In the genomic region with DNA sequence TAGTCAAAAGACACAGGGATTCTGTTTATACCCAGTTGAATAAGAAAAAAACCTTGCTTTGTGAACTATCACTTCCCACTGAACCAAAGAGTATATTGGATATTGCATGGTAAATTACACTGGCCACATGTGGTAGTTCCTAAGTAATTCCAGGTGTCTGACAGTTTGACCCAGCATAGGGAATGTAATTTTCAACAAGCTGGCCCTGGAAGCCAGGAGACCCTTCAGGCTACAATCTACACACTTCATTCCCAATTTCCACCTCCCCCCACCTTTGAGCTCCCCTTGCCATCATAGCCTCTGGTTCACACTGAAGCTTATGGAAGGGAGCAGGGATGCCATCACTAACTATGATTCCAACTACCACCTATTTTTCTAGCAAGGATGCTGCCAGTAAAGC, we compare ENCODE assay signal across 28 cellular contexts. TPM values are rescaled to one million over a fixed set of nuclear protein-coding genes. Genes with fewer than 3 reads are reported as not detected.
"Had no signal": no experiment of that assay in that cellular context is flagged by ENCODE, and none has a peak within 500 bp of the region (broad histone marks: within the 10 kb centered on the region; RNA-seq: fewer than 3 reads in every experiment).

No MANE protein-coding gene starts in this region.

- H3K27me3 ChIP-seq: breast epithelium, SJCRH30 had no signal

- H3K9me3 Mint-ChIP-seq: activated B cell treated with CpG ODN at 0.5 μM for 24 hours; activated CD4-positive, alpha-beta memory T cell treated with anti-CD3 and anti-CD28 coated beads for 36 hours; activated CD4-positive, alpha-beta T cell treated with anti-CD3 and anti-CD28 coated beads, Interleukin-2, amount 10 ng/mL, durations not matched to agents 7 days and 5 days; activated naive CD4-positive, alpha-beta T cell treated with anti-CD3 and anti-CD28 coated beads for 36 hours; activated T-helper 17 cell treated with anti-CD3 and anti-CD28 coated beads, Interleukin-2, amount 50 U/mL, for 72 hours; T-helper 1 cell treated with Interleukin-12 subunit alpha and Interleukin-12 subunit beta and Interleukin-4 antibody, amounts not matched to agents 30 μg/mL and 1 μg/mL, for 36 hours had no signal

- H3K27ac Mint-ChIP-seq: activated B cell treated with CpG ODN at 0.5 μM for 24 hours; activated CD4-positive, alpha-beta memory T cell treated with anti-CD3 and anti-CD28 coated beads for 36 hours; activated CD4-positive, alpha-beta T cell treated with anti-CD3 and anti-CD28 coated beads, Interleukin-2, amount 10 ng/mL, durations not matched to agents 7 days and 5 days; activated naive CD4-positive, alpha-beta T cell treated with anti-CD3 and anti-CD28 coated beads for 36 hours; activated naive CD8-positive, alpha-beta T cell; activated T-helper 17 cell treated with anti-CD3 and anti-CD28 coated beads, Interleukin-2, amount 50 U/mL, for 72 hours; T-helper 1 cell treated with Interleukin-12 subunit alpha and Interleukin-12 subunit beta and Interleukin-4 antibody, amounts not matched to agents 30 μg/mL and 1 μg/mL, for 36 hours had no signal

- H3K4me3 ChIP-seq: breast epithelium, SJCRH30 had no signal

- H3K36me3 Mint-ChIP-seq: activated CD4-positive, alpha-beta memory T cell treated with anti-CD3 and anti-CD28 coated beads for 36 hours; activated naive CD8-positive, alpha-beta T cell had no signal

- DNase-seq: activated B cell treated with CpG ODN at 0.5 μM for 24 hours; activated CD4-positive, alpha-beta memory T cell treated with anti-CD3 and anti-CD28 coated beads for 36 hours; activated CD4-positive, alpha-beta T cell treated with anti-CD3 and anti-CD28 coated beads for 1 hour; activated CD4-positive, alpha-beta T cell treated with anti-CD3 and anti-CD28 coated beads, Interleukin-2, amount 10 ng/mL, durations not matched to agents 7 days and 5 days; activated CD8-positive, alpha-beta memory T cell treated with anti-CD3 and anti-CD28 coated beads for 24 hours; activated gamma-delta T cell; activated naive CD4-positive, alpha-beta T cell treated with anti-CD3 and anti-CD28 coated beads for 36 hours; activated T-cell treated with anti-CD3 and anti-CD28 coated beads, Interleukin-2, amount 50 U/mL, for 48 hours; amygdala; MM.1S; NCI-H1105; NCI-H1436; NCI-H1694 treated with DMSO at 0.1 percent for 48 hours; NCI-H2081; NCI-H2227 treated with DMSO at 0.1 percent for 48 hours; NCI-H446 treated with DMSO at 0.1 percent for 48 hours; NCI-H524 treated with DMSO at 0.1 percent for 48 hours; NCI-H774; OCI-M1; Right ventricle myocardium superior; SJCRH30 had no signal

- H3K4me3 Mint-ChIP-seq: activated B cell treated with CpG ODN at 0.5 μM for 24 hours; activated CD4-positive, alpha-beta memory T cell treated with anti-CD3 and anti-CD28 coated beads for 36 hours; activated CD4-positive, alpha-beta T cell treated with anti-CD3 and anti-CD28 coated beads, Interleukin-2, amount 10 ng/mL, durations not matched to agents 7 days and 5 days; activated naive CD4-positive, alpha-beta T cell treated with anti-CD3 and anti-CD28 coated beads for 36 hours; activated naive CD8-positive, alpha-beta T cell; activated T-helper 17 cell treated with anti-CD3 and anti-CD28 coated beads, Interleukin-2, amount 50 U/mL, for 72 hours; T-helper 1 cell treated with Interleukin-12 subunit alpha and Interleukin-12 subunit beta and Interleukin-4 antibody, amounts not matched to agents 30 μg/mL and 1 μg/mL, for 36 hours had no signal

- H3K27ac ChIP-seq: RWPE1, SJCRH30 had no signal

- H3K36me3 ChIP-seq: breast epithelium, SJCRH30 had no signal

- H3K9me3 ChIP-seq: breast epithelium, SJCRH30 had no signal

- ATAC-seq: activated T-helper 17 cell treated with anti-CD3 and anti-CD28 coated beads, Interleukin-2, amount 50 U/mL, for 72 hours; HepG2; Panc1 had no signal

- H3K4me1 ChIP-seq: SJCRH30 had no signal

RNA-seq across cellular contexts. Expression of a gene that starts 2.8 kb away (rescaled TPM):
- total RNA-seq: activated B cell treated with CpG ODN at 0.5 μM for 24 hours; activated CD4-positive, alpha-beta memory T cell treated with anti-CD3 and anti-CD28 coated beads for 36 hours; activated CD4-positive, alpha-beta T cell treated with anti-CD3 and anti-CD28 coated beads, Interleukin-2, amount 10 ng/mL, durations not matched to agents 7 days and 5 days; activated naive CD4-positive, alpha-beta T cell treated with anti-CD3 and anti-CD28 coated beads for 36 hours; activated T-helper 17 cell treated with anti-CD3 and anti-CD28 coated beads, Interleukin-2, amount 50 U/mL, for 72 hours had no signal
